ENCODE assay signal across 2 cellular contexts in the genomic region with DNA sequence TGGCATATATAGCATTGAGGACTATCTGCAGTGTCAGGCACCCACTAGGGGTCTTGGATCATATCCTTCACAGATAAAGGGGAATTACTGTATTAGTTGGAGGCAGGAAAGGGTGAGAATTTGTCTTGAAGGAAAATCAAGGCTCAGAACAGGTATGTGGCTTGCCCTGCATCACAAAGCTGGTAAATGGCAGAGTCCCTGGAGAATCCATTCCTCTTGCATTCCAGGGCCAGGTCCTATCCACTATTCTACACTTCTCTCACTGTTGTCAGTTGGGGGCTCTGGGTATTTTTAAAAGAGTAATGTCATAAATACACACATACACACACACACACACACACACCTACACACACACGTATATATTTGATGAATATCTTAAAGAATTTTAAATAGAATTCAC.
TF ChIP-seq lines count a peak whose summit lies in the region.

No MANE protein-coding gene starts in this region.

TF ChIP-seq in GM23338, 12 proteins besides CTCF, POLR2A, EP300 and RAD21:
- TF ChIP-seq, protein P1, sequence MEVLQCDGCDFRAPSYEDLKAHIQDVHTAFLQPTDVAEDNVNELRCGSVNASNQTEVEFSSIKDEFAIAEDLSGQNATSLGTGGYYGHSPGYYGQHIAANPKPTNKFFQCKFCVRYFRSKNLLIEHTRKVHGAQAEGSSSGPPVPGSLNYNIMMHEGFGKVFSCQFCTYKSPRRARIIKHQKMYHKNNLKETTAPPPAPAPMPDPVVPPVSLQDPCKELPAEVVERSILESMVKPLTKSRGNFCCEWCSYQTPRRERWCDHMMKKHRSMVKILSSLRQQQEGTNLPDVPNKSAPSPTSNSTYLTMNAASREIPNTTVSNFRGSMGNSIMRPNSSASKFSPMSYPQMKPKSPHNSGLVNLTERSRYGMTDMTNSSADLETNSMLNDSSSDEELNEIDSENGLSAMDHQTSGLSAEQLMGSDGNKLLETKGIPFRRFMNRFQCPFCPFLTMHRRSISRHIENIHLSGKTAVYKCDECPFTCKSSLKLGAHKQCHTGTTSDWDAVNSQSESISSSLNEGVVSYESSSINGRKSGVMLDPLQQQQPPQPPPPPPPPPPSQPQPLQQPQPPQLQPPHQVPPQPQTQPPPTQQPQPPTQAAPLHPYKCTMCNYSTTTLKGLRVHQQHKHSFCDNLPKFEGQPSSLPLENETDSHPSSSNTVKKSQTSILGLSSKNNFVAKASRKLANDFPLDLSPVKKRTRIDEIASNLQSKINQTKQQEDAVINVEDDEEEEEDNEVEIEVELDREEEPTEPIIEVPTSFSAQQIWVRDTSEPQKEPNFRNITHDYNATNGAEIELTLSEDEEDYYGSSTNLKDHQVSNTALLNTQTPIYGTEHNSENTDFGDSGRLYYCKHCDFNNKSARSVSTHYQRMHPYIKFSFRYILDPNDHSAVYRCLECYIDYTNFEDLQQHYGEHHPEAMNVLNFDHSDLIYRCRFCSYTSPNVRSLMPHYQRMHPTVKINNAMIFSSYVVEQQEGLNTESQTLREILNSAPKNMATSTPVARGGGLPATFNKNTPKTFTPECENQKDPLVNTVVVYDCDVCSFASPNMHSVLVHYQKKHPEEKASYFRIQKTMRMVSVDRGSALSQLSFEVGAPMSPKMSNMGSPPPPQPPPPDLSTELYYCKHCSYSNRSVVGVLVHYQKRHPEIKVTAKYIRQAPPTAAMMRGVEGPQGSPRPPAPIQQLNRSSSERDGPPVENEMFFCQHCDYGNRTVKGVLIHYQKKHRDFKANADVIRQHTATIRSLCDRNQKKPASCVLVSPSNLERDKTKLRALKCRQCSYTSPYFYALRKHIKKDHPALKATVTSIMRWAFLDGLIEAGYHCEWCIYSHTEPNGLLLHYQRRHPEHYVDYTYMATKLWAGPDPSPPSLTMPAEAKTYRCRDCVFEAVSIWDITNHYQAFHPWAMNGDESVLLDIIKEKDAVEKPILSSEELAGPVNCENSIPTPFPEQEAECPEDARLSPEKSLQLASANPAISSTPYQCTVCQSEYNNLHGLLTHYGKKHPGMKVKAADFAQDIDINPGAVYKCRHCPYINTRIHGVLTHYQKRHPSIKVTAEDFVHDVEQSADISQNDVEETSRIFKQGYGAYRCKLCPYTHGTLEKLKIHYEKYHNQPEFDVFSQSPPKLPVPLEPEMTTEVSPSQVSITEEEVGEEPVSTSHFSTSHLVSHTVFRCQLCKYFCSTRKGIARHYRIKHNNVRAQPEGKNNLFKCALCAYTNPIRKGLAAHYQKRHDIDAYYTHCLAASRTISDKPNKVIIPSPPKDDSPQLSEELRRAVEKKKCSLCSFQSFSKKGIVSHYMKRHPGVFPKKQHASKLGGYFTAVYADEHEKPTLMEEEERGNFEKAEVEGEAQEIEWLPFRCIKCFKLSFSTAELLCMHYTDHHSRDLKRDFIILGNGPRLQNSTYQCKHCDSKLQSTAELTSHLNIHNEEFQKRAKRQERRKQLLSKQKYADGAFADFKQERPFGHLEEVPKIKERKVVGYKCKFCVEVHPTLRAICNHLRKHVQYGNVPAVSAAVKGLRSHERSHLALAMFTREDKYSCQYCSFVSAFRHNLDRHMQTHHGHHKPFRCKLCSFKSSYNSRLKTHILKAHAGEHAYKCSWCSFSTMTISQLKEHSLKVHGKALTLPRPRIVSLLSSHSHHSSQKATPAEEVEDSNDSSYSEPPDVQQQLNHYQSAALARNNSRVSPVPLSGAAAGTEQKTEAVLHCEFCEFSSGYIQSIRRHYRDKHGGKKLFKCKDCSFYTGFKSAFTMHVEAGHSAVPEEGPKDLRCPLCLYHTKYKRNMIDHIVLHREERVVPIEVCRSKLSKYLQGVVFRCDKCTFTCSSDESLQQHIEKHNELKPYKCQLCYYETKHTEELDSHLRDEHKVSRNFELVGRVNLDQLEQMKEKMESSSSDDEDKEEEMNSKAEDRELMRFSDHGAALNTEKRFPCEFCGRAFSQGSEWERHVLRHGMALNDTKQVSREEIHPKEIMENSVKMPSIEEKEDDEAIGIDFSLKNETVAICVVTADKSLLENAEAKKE (CRISPR knock-in tag; IDR thresholded peaks at IDR 0.05): peak; percentile 65; the same call in 1 of the 2 replicates
- TF ChIP-seq ZNF114 (CRISPR knock-in tag; IDR thresholded peaks at IDR 0.05) (no peak), NANOG (IDR thresholded peaks at IDR 0.05; ENCODE audit: borderline replicate concordance) (peak; percentile 43; the same call in 1 of the 2 replicates)

TF ChIP-seq in WTC11, 78 proteins besides CTCF, POLR2A, EP300 and RAD21 (continued from another document):
- TF ChIP-seq, protein P2, sequence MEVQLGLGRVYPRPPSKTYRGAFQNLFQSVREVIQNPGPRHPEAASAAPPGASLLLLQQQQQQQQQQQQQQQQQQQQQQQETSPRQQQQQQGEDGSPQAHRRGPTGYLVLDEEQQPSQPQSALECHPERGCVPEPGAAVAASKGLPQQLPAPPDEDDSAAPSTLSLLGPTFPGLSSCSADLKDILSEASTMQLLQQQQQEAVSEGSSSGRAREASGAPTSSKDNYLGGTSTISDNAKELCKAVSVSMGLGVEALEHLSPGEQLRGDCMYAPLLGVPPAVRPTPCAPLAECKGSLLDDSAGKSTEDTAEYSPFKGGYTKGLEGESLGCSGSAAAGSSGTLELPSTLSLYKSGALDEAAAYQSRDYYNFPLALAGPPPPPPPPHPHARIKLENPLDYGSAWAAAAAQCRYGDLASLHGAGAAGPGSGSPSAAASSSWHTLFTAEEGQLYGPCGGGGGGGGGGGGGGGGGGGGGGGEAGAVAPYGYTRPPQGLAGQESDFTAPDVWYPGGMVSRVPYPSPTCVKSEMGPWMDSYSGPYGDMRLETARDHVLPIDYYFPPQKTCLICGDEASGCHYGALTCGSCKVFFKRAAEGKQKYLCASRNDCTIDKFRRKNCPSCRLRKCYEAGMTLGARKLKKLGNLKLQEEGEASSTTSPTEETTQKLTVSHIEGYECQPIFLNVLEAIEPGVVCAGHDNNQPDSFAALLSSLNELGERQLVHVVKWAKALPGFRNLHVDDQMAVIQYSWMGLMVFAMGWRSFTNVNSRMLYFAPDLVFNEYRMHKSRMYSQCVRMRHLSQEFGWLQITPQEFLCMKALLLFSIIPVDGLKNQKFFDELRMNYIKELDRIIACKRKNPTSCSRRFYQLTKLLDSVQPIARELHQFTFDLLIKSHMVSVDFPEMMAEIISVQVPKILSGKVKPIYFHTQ (CRISPR knock-in tag; IDR thresholded peaks at IDR 0.05): no peak
- peak; percentile 77; the same call in 1 of the 2 replicates for TF ChIP-seq TEAD1 (CRISPR knock-in tag; IDR thresholded peaks at IDR 0.05)
- TF ChIP-seq, protein P3, sequence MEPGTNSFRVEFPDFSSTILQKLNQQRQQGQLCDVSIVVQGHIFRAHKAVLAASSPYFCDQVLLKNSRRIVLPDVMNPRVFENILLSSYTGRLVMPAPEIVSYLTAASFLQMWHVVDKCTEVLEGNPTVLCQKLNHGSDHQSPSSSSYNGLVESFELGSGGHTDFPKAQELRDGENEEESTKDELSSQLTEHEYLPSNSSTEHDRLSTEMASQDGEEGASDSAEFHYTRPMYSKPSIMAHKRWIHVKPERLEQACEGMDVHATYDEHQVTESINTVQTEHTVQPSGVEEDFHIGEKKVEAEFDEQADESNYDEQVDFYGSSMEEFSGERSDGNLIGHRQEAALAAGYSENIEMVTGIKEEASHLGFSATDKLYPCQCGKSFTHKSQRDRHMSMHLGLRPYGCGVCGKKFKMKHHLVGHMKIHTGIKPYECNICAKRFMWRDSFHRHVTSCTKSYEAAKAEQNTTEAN (CRISPR knock-in tag; IDR thresholded peaks at IDR 0.05): no peak
